1 cellular context compared by ENCODE assay signal in genomic region chr9:62801961-62802718, GRCh38.
TF ChIP-seq lines count a peak whose summit lies in the region.
"Not testable (repeated sequence)": the region's sequence is repeated elsewhere in the genome, so short reads cannot be mapped to it uniquely, and the experiment has no call there.

No MANE protein-coding gene starts in this region.

TF ChIP-seq in HepG2, 621 proteins besides CTCF, POLR2A, EP300 and RAD21 (continued from another document and continues in another):
- TF ChIP-seq ZNF142 (CRISPR knock-in tag; IDR thresholded peaks at IDR 0.05) (peak; percentile 70; the same call in 1 of the 2 replicates), SPEN (CRISPR knock-in tag; IDR thresholded peaks at IDR 0.05; ENCODE audit: low read depth) (peak; percentile 37; the same call in 1 of the 2 replicates), SOX13 (CRISPR knock-in tag; conservative IDR thresholded peaks at IDR 0.05 in 1 of 2, IDR thresholded peaks at IDR 0.05 in 1 of 2) (peak in 1 of 2 experiments; percentile 26; a peak in 1 of 4 replicates), ZNF704 (CRISPR knock-in tag; IDR thresholded peaks at IDR 0.05; ENCODE audit: borderline replicate concordance) (peak; percentile 66; the same call in 1 of the 2 replicates), RBFOX2 (IDR thresholded peaks at IDR 0.05; ENCODE audit: low read depth, low read length) (peak; percentile 84), ARID5B (CRISPR knock-in tag; IDR thresholded peaks at IDR 0.05) (peak; percentile 59; the same call in 1 of the 2 replicates), ZMYM4 (CRISPR knock-in tag; IDR thresholded peaks at IDR 0.05) (0 out of 2 replicates have a peak, but pooled peaks have one; percentile 37), HOXA5 (CRISPR knock-in tag; IDR thresholded peaks at IDR 0.05) (peak; percentile 75; the same call in 1 of the 2 replicates), KAT8 (CRISPR knock-in tag; IDR thresholded peaks at IDR 0.05) (peak; percentile 92), NFKB2 (CRISPR knock-in tag; IDR thresholded peaks at IDR 0.05; ENCODE audit: borderline replicate concordance) (peak; percentile 19; the same call in 1 of the 2 replicates), POLR2G (IDR thresholded peaks at IDR 0.05; ENCODE audit: low read depth, low read length) (peak; percentile 78), ZNF687 (CRISPR knock-in tag; IDR thresholded peaks at IDR 0.05) (peak; percentile 72), RARA (CRISPR knock-in tag; IDR thresholded peaks at IDR 0.05) (peak; percentile 13; the same call in 1 of the 2 replicates), MYC (CRISPR knock-in tag; IDR thresholded peaks at IDR 0.05; ENCODE audit: borderline replicate concordance) (peak; percentile 49; the same call in 1 of the 2 replicates), ZNF232 (CRISPR knock-in tag; IDR thresholded peaks at IDR 0.05; ENCODE audit: borderline replicate concordance) (0 out of 2 replicates have a peak, but pooled peaks have one; percentile 22), KMT2A (CRISPR knock-in tag; IDR thresholded peaks at IDR 0.05) (peak; percentile 51), KMT2B (CRISPR knock-in tag; IDR thresholded peaks at IDR 0.05) (peak; percentile 86), ZNF225 (CRISPR knock-in tag; IDR thresholded peaks at IDR 0.05) (0 out of 2 replicates have a peak, but pooled peaks have one; percentile 52), TEAD2 (CRISPR knock-in tag; IDR thresholded peaks at IDR 0.05) (0 out of 2 replicates have a peak, but pooled peaks have one; percentile 40), ZNF296 (CRISPR knock-in tag; conservative IDR thresholded peaks at IDR 0.05) (0 out of 2 replicates have a peak, but pooled peaks have one; percentile 41), GTF3A (CRISPR knock-in tag; conservative IDR thresholded peaks at IDR 0.05) (peak; percentile 100), SALL2 (CRISPR knock-in tag; IDR thresholded peaks at IDR 0.05) (peak; percentile 50; the same call in 1 of the 2 replicates), IRF9 (CRISPR knock-in tag; IDR thresholded peaks at IDR 0.05; ENCODE audit: borderline replicate concordance) (0 out of 2 replicates have a peak, but pooled peaks have one; percentile 50), HMGXB3 (CRISPR knock-in tag; IDR thresholded peaks at IDR 0.05; ENCODE audit: borderline replicate concordance) (peak; percentile 56; the same call in 1 of the 2 replicates), E2F2 (CRISPR knock-in tag; IDR thresholded peaks at IDR 0.05; ENCODE audit: borderline replicate concordance) (0 out of 2 replicates have a peak, but pooled peaks have one; percentile 30), UBTF (CRISPR knock-in tag; IDR thresholded peaks at IDR 0.05) (peak; percentile 80)
- TF ChIP-seq SOX13 (IDR thresholded peaks at IDR 0.05) = not testable (repeated sequence)
